1 cellular context compared by ENCODE assay signal in the genomic region with DNA sequence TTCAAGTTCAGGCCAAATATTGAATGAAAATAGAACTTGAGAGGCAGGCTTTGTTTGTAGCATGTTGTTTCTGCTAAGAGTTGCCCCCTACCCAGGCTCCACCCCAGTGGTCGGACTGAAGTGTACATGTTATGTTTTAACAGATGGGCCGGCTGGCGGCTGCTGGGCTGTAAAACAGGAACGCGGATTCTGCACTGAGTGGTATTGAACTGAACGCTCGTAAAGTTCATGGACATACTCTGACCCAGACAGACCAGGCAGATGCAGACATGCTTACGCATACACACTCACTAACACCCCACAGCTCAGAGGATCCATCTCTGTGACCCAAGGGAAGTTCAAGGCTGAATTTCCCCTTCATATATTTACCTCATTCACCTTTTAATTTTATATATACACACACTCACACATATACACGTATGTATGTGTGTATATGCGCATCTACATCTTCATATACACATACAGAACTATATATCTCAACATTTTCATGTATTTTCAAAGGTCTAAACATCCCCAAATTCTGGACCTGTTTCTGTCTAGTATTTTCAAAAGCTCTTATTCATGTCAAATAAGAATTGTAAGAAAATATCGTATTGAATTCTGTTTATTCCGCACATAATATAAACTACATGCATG.
TF ChIP-seq lines count a peak whose summit lies in the region.

No MANE protein-coding gene starts in this region.

TF ChIP-seq in GM12878, 131 proteins besides CTCF, POLR2A, EP300 and RAD21 (continued from another document):
- TF ChIP-seq, protein P1, sequence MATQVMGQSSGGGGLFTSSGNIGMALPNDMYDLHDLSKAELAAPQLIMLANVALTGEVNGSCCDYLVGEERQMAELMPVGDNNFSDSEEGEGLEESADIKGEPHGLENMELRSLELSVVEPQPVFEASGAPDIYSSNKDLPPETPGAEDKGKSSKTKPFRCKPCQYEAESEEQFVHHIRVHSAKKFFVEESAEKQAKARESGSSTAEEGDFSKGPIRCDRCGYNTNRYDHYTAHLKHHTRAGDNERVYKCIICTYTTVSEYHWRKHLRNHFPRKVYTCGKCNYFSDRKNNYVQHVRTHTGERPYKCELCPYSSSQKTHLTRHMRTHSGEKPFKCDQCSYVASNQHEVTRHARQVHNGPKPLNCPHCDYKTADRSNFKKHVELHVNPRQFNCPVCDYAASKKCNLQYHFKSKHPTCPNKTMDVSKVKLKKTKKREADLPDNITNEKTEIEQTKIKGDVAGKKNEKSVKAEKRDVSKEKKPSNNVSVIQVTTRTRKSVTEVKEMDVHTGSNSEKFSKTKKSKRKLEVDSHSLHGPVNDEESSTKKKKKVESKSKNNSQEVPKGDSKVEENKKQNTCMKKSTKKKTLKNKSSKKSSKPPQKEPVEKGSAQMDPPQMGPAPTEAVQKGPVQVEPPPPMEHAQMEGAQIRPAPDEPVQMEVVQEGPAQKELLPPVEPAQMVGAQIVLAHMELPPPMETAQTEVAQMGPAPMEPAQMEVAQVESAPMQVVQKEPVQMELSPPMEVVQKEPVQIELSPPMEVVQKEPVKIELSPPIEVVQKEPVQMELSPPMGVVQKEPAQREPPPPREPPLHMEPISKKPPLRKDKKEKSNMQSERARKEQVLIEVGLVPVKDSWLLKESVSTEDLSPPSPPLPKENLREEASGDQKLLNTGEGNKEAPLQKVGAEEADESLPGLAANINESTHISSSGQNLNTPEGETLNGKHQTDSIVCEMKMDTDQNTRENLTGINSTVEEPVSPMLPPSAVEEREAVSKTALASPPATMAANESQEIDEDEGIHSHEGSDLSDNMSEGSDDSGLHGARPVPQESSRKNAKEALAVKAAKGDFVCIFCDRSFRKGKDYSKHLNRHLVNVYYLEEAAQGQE (IDR thresholded peaks at IDR 0.05; ENCODE audit: low read depth, low read length), result no peak
- TF ChIP-seq MXI1 (IDR thresholded peaks at IDR 0.05; ENCODE audit: low read depth, low read length) (0 out of 2 replicates have a peak, but pooled peaks have one; percentile 7), BCL11A (IDR thresholded peaks at IDR 0.05; ENCODE audit: low read depth, low read length) (no peak), JUNB (IDR thresholded peaks at IDR 0.05) (no peak)
- TF ChIP-seq, protein P2, sequence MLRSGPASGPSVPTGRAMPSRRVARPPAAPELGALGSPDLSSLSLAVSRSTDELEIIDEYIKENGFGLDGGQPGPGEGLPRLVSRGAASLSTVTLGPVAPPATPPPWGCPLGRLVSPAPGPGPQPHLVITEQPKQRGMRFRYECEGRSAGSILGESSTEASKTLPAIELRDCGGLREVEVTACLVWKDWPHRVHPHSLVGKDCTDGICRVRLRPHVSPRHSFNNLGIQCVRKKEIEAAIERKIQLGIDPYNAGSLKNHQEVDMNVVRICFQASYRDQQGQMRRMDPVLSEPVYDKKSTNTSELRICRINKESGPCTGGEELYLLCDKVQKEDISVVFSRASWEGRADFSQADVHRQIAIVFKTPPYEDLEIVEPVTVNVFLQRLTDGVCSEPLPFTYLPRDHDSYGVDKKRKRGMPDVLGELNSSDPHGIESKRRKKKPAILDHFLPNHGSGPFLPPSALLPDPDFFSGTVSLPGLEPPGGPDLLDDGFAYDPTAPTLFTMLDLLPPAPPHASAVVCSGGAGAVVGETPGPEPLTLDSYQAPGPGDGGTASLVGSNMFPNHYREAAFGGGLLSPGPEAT (IDR thresholded peaks at IDR 0.05; ENCODE audit: low read depth), result no peak
- TF ChIP-seq, protein P3, sequence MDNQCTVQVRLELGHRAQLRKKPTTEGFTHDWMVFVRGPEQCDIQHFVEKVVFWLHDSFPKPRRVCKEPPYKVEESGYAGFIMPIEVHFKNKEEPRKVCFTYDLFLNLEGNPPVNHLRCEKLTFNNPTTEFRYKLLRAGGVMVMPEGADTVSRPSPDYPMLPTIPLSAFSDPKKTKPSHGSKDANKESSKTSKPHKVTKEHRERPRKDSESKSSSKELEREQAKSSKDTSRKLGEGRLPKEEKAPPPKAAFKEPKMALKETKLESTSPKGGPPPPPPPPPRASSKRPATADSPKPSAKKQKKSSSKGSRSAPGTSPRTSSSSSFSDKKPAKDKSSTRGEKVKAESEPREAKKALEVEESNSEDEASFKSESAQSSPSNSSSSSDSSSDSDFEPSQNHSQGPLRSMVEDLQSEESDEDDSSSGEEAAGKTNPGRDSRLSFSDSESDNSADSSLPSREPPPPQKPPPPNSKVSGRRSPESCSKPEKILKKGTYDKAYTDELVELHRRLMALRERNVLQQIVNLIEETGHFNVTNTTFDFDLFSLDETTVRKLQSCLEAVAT (IDR thresholded peaks at IDR 0.05), result peak; percentile 82
